Comparison of ENCODE assay signal across 9 cellular contexts in the genomic region with DNA sequence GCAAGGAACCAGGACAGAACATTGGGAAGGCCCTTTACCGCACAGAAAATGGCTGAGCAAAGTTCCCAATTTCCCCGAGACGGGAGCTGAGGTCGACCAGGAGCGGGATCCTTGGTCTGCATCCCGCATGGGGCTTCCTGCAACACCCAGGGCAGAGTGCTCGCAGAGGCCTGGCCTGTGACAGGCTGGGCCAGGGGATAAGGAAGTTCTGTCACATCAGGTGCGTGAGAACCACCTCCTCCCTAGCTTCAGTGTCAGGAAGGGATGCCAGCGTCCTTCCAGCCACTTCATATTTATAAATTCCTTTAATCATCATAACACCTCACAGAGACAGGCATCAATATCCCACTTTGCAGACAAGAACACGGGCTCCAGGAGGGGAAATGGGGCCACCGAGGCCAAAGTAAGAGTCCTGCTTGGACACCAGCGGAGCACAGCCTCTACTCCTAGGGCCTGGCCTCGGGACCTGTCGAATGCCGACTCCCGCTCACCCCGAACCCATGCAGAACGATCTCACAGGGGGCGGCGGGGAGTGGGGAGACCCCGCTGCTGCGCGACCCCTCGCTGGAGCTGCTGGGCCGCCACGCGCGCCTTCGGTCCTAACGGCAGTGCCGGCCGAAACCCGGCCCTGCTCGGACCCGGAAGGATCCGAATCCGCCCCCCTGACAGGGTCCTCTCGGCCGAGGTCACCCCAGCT. TPM values are rescaled to one million over a fixed set of nuclear protein-coding genes. Genes with fewer than 3 reads are reported as not detected.
DNase-seq lines count a peak whose midpoint lies in the region; ATAC-seq, FAIRE-seq and TF ChIP-seq lines count a peak whose summit lies in the region.
"Had no signal": no experiment of that assay in that cellular context is flagged by ENCODE, and none has a peak within 500 bp of the region (broad histone marks: within the 10 kb centered on the region; RNA-seq: fewer than 3 reads in every experiment).

No MANE protein-coding gene starts in this region.

- RAD21 ChIA-PET in HCT116 (lab: Charles Lee; ENCODE audit: low non-redundant PET in 1 of 2, low total read pairs in 2 of 2, uncharacterized antibody in 2 of 2, unreplicated experiment in 2 of 2), result no interaction called here

- no peaks in the 10 kb centered on the region for H3K9me3 ChIP-seq in HCT116 (ENCODE audit: control insufficient read depth in 1 of 2, insufficient read depth in 1 of 2, low read depth in 1 of 2, low read length in 2 of 2)
- H3K9me3 ChIP-seq in SK-N-MC (ENCODE audit: low read depth, low read length), result no peaks in the 10 kb centered on the region
- no peaks in the 10 kb centered on the region for H3K9me3 ChIP-seq in H1 (ENCODE audit: insufficient read depth in 2 of 2, low read depth in 1 of 2, low read length in 1 of 2)
- no peaks in the 10 kb centered on the region for H3K9me3 ChIP-seq in muscle layer of colon (ENCODE audit: low read length)

- H2AFZ ChIP-seq in HCT116 (ENCODE audit: low read depth, low read length, poor library complexity, severe bottlenecking) (no peak overlapping the region), H1 (ENCODE audit: low read length) (no peak overlapping the region)

- POLR2A ChIA-PET in HCT116 (lab: Charles Lee), result interaction anchor here (1.0 to 1.2 kb wide), 2 partner anchors 149 to 242 kb away, joined by 4 to 7 read pairs; no protein-coding TSS in a partner anchor
- POLR2A ChIA-PET in H1 (lab: Charles Lee; ENCODE audit: partially characterized antibody), result interaction anchor here (0.6 to 2.0 kb wide), 17 partner anchors 9 to 338 kb away, joined by 3 to 11 read pairs (median 3); partner anchors contain the start of genes PSMD13 and SIRT3

- no peak overlapping the region for H4K91ac ChIP-seq in H1 (replicated peaks; ENCODE audit: insufficient read length, low read length)

- peaks cover 11% of the 10 kb centered on the region for H3K79me1 ChIP-seq in H1 (ENCODE audit: low read depth, low read length)

- no peak overlapping the region for H2BK120ac ChIP-seq in H1 (replicated peaks; ENCODE audit: low read depth, low read length)

- intact Hi-C loops in HCT116 (cut with micrococcal nuclease), result loop anchor here (1.0 kb wide), 1 partner anchor 30 kb away; the partner anchor contains the start of genes PSMD13 and SIRT3

- H3K4me3 ChIP-seq in HCT116 (replicated peaks in 1 of 2; ENCODE audit: low read depth in 1 of 2, low read length in 2 of 2) (peak overlapping the region; percentile 76 to 99), SK-N-MC (peak overlapping the region; percentile 96), H1 (ENCODE audit: extremely low read depth in 1 of 4, insufficient read depth in 2 of 4, low read depth in 3 of 4, low read length in 4 of 4) (peak overlapping the region; percentile 85 to 89 (median 87)), muscle layer of colon (ENCODE audit: low read depth in 1 of 2, low read length in 2 of 2) (peak overlapping the region; percentile 63 to 99)

- H3K4me1 ChIP-seq in HCT116 (ENCODE audit: control insufficient read depth in 1 of 2, insufficient read depth in 2 of 2, low read length in 2 of 2) (peaks cover 16 to 24% of the 10 kb centered on the region in 2 experiments), H1 (replicated peaks in 1 of 4; ENCODE audit: control insufficient read depth in 3 of 4, insufficient read depth in 4 of 4, low read length in 3 of 4) (peaks cover 0 to 23% (median 9%) of the 10 kb centered on the region in 4 experiments; a peak in 5 of 7 replicates), muscle layer of colon (ENCODE audit: insufficient read depth, low read length) (peaks cover 40% of the 10 kb centered on the region)

- H3K27me3 ChIP-seq in HCT116 (ENCODE audit: insufficient read depth, low read length), result no peaks in the 10 kb centered on the region
- H3K27me3 ChIP-seq in H1 (replicated peaks in 1 of 4; ENCODE audit: control insufficient read depth in 3 of 4, extremely low read depth in 1 of 4, insufficient read depth in 3 of 4, low read length in 3 of 4), result no peaks in the 10 kb centered on the region
- H3K27me3 ChIP-seq in muscle layer of colon (ENCODE audit: control insufficient read depth in 1 of 2, insufficient read depth in 2 of 2, low read length in 2 of 2), result no peaks in the 10 kb centered on the region

- BruUV-seq in HCT116 (replicated peaks; lab: Mats Ljungman, UMichigan), result no TSS peak

- 29% methylated on average over 19 of the region's 39 CpGs; no CpG with 5 or more reads in 1 of the 2 experiments for WGBS in H1 (ENCODE audit: extremely low coverage in 1 of 2, insufficient coverage in 1 of 2, insufficient read length in 1 of 2, insufficient replicate concordance in 2 of 2, low coverage in 1 of 2, low lambda C conversion rate in 2 of 2, missing lambda C conversion rate in 1 of 2), 2 experiments

- H3K23me2 ChIP-seq in H1 (ENCODE audit: low read depth, low read length), result peaks cover 22% of the 10 kb centered on the region

- TF ChIP-seq EP300 in H1 (IDR thresholded peaks at IDR 0.05; ENCODE audit: borderline replicate concordance in 1 of 2, low read depth in 2 of 2, low read length in 2 of 2), result no peak

- no peak overlapping the region for H3K4ac ChIP-seq in H1 (replicated peaks; ENCODE audit: insufficient read length, low read depth, low read length)

- no peaks in the 10 kb centered on the region for H3K9me2 ChIP-seq in HCT116 (ENCODE audit: insufficient read depth)

- CTCF ChIA-PET in HCT116 (lab: Charles Lee), result no interaction called here
- CTCF ChIA-PET in H1 (lab: Charles Lee; ENCODE audit: partially characterized antibody), result interaction anchor here (0.9 to 1.4 kb wide), 7 partner anchors 9 to 190 kb away, joined by 3 to 6 read pairs (median 3); no protein-coding TSS in a partner anchor

- H4K5ac ChIP-seq in H1 (ENCODE audit: insufficient read length, low read depth, low read length), result no peak overlapping the region

- H3K27ac ChIP-seq in HCT116 (ENCODE audit: low read depth, low read length) (peak overlapping the region; percentile 94), SK-N-MC (no peak overlapping the region), H1 (ENCODE audit: low read depth, low read length) (peak overlapping the region; percentile 42; the same call in 1 of the 2 replicates), muscle layer of colon (ENCODE audit: low read depth, low read length) (peak overlapping the region; percentile 92)

- peak overlapping the region; percentile 32 for H3K18ac ChIP-seq in H1 (ENCODE audit: extremely low read depth, low read length)

- peak overlapping the region; percentile 73; the same call in 1 of the 2 replicates for H4K8ac ChIP-seq in H1 (ENCODE audit: extremely low read depth, insufficient read depth, low read length)

- H3K4me2 ChIP-seq in HCT116 (ENCODE audit: low read length), result peak overlapping the region; percentile 91
- peak overlapping the region; percentile 90 to 97 for H3K4me2 ChIP-seq in H1 (ENCODE audit: insufficient read depth in 1 of 2, low read depth in 2 of 2, low read length in 2 of 2)

- H4K20me1 ChIP-seq in HCT116 (ENCODE audit: insufficient read depth) (no peaks in the 10 kb centered on the region), H1 (replicated peaks in 1 of 2; ENCODE audit: control insufficient read depth in 1 of 2, insufficient read depth in 2 of 2, low read length in 2 of 2) (peaks cover 0 to 34% of the 10 kb centered on the region in 2 experiments)

- no peak overlapping the region for H2BK12ac ChIP-seq in H1 (ENCODE audit: low read depth, low read length)

- no peak for TF ChIP-seq RAD21 in HCT116 (IDR thresholded peaks at IDR 0.05; ENCODE audit: low read depth)
- TF ChIP-seq RAD21 in H1 (IDR thresholded peaks at IDR 0.05 in 1 of 2, conservative IDR thresholded peaks at IDR 0.05 in 1 of 2; ENCODE audit: low read depth in 2 of 2, low read length in 2 of 2), result no peak

- TF ChIP-seq POLR2A in HCT116 (IDR thresholded peaks at IDR 0.05; ENCODE audit: borderline replicate concordance, extremely low read depth, insufficient read depth, insufficient read length) (no peak), H1 (IDR thresholded peaks at IDR 0.05; ENCODE audit: control extremely low read depth in 1 of 2, low read depth in 2 of 2, low read length in 2 of 2) (no peak)

- peak overlapping the region; percentile 75; the same call in 1 of the 2 replicates for H2BK5ac ChIP-seq in H1 (ENCODE audit: low read depth, low read length)

- H2AK5ac ChIP-seq in H1 (ENCODE audit: low read depth, low read length), result peak overlapping the region; percentile 9; the same call in 1 of the 2 replicates

- no peak overlapping the region for H3K14ac ChIP-seq in H1 (ENCODE audit: insufficient read length)

- no peak overlapping the region for H2BK20ac ChIP-seq in H1 (ENCODE audit: low read length)

- ATAC-seq in HCT116, result no peak
- ATAC-seq in HG02610 (IDR thresholded peaks at IDR 0.05; ENCODE audit: unreplicated experiment), result no peak
- no peak for ATAC-seq in GM18511 (IDR thresholded peaks at IDR 0.05; ENCODE audit: unreplicated experiment)

- no peak overlapping the region for H3K23ac ChIP-seq in H1 (ENCODE audit: insufficient read length)

- peak overlapping the region; percentile 78 for H3K56ac ChIP-seq in H1 (replicated peaks; ENCODE audit: insufficient read length, low read depth, low read length)

- no peak overlapping the region for H2BK15ac ChIP-seq in H1 (ENCODE audit: low read length)

- H3K79me2 ChIP-seq in HCT116 (ENCODE audit: insufficient read depth, low read length) (peaks cover 64% of the 10 kb centered on the region), H1 (ENCODE audit: control insufficient read depth in 1 of 2, insufficient read depth in 2 of 2, low read length in 2 of 2) (peaks cover 0 to 31% of the 10 kb centered on the region in 2 experiments; a peak in 3 of 4 replicates)

- FAIRE-seq in H1 (lab: Jason Lieb, UNC) (no peak), HTR-8/SVneo (lab: Jason Lieb, UNC) (no peak)

- DNase-seq in COLO668 (lab: John Stamatoyannopoulos, UW; ENCODE audit: unreplicated experiment) (peak; percentile 1), HCT116 (ENCODE audit: low read depth, low spot score) (no peak), SK-N-MC (ENCODE audit: low read depth, low spot score) (no peak), H1 (ENCODE audit: low read depth in 1 of 2, low spot score in 2 of 2) (peak in 1 of 2 experiments; percentile 50), HTR-8/SVneo (ENCODE audit: insufficient read length, low spot score) (no peak)

- no peak for TF ChIP-seq CTCF in HCT116 (IDR thresholded peaks at IDR 0.05 in 2 of 3, conservative IDR thresholded peaks at IDR 0.05 in 1 of 3; ENCODE audit: borderline replicate concordance in 1 of 3, insufficient read depth in 1 of 3, low read depth in 2 of 3, low read length in 2 of 3)
- TF ChIP-seq CTCF in H1 (IDR thresholded peaks at IDR 0.05; ENCODE audit: control extremely low read depth in 1 of 3, insufficient read depth in 1 of 3, low read depth in 1 of 3, low read length in 3 of 3), result no peak

- H3K9ac ChIP-seq in HCT116 (ENCODE audit: low read length) (peak overlapping the region; percentile 89), SK-N-MC (ENCODE audit: insufficient read length) (peak overlapping the region; percentile 97), H1 (replicated peaks in 1 of 4; ENCODE audit: extremely low read depth in 1 of 4, low read depth in 3 of 4, low read length in 3 of 4) (peak overlapping the region; percentile 26 to 90 (median 68)), muscle layer of colon (ENCODE audit: low read length) (peak overlapping the region; percentile 92)

- peaks cover 24 to 45% of the 10 kb centered on the region in 2 experiments; a peak in 3 of 4 replicates for H3K36me3 ChIP-seq in HCT116 (ENCODE audit: control insufficient read depth in 1 of 2, insufficient read depth in 2 of 2, low read length in 2 of 2)
- H3K36me3 ChIP-seq in SK-N-MC (ENCODE audit: insufficient read depth, low read length), result peaks cover 25% of the 10 kb centered on the region
- peaks cover 15 to 31% (median 22%) of the 10 kb centered on the region in 4 experiments; a peak in 7 of 8 replicates for H3K36me3 ChIP-seq in H1 (ENCODE audit: control insufficient read depth in 2 of 4, insufficient read depth in 4 of 4, low read length in 3 of 4)
- H3K36me3 ChIP-seq in muscle layer of colon (ENCODE audit: insufficient read depth, low read length), result peaks cover 66% of the 10 kb centered on the region

RNA-seq across cellular contexts. Expression of gene BET1L, which starts 0.5 kb away (rescaled TPM):
- total RNA-seq in HCT116 (2021; ENCODE audit: unreplicated experiment), result 49.1 TPM
- 46.9 and 53.9 TPM in 2 replicates for polyA plus RNA-seq in HCT116 (2012)
- 37.9 and 40.2 TPM in 2 replicates for total RNA-seq in H1 (2021; fragmentation: NEBNext Ultra II Directional; extraction: Animal tissue kit (Norgen Biotek cat#: 25700))
- polyA plus RNA-seq in H1 (2011; rRNA removed), result 61.9 and 71.1 TPM in 2 replicates
- polyA plus RNA-seq in H1 (2011; cell fraction: cytosol; rRNA removed), result 41.0 TPM
- polyA plus RNA-seq in H1 (2011; cell fraction: nucleus; rRNA removed), result 69.5 TPM
- 26.7 to 37.3 TPM (median 33.5 TPM) in 4 replicates for polyA plus RNA-seq in H1 (2012, experiment 1 of 2)
- 31.1 TPM for polyA plus RNA-seq in H1 (2012, experiment 2 of 2)
- polyA plus RNA-seq in H1 (2013, experiment 1 of 2), result 21.9 TPM
- polyA plus RNA-seq in H1 (2013, experiment 2 of 2), result 22.9 TPM
- 54.1 and 75.4 TPM in 2 replicates for polyA minus RNA-seq in H1 (2011; rRNA and poly(A)+ RNA removed)
- 20.7 TPM for polyA minus RNA-seq in H1 (2011; cell fraction: cytosol; rRNA and poly(A)+ RNA removed)
- polyA minus RNA-seq in H1 (2011; cell fraction: nucleus; rRNA and poly(A)+ RNA removed), result 64.7 TPM

RNA-seq across cellular contexts. Expression of gene RIC8A, which starts 0.8 kb away (rescaled TPM):
- total RNA-seq in HCT116 (2021; ENCODE audit: unreplicated experiment), result 75.2 TPM
- 46.9 and 51.6 TPM in 2 replicates for polyA plus RNA-seq in HCT116 (2012)
- total RNA-seq in H1 (2021; fragmentation: NEBNext Ultra II Directional; extraction: Animal tissue kit (Norgen Biotek cat#: 25700)), result 67.0 and 76.7 TPM in 2 replicates
- polyA plus RNA-seq in H1 (2011; rRNA removed), result 105 and 123 TPM in 2 replicates
- 82.4 TPM for polyA plus RNA-seq in H1 (2011; cell fraction: cytosol; rRNA removed)
- 234 TPM for polyA plus RNA-seq in H1 (2011; cell fraction: nucleus; rRNA removed)
- 49.0 to 68.8 TPM (median 62.1 TPM) in 4 replicates for polyA plus RNA-seq in H1 (2012, experiment 1 of 2)
- 53.7 TPM for polyA plus RNA-seq in H1 (2012, experiment 2 of 2)
- 37.2 TPM for polyA plus RNA-seq in H1 (2013, experiment 1 of 2)
- 43.2 TPM for polyA plus RNA-seq in H1 (2013, experiment 2 of 2)
- 82.0 and 141 TPM in 2 replicates for polyA minus RNA-seq in H1 (2011; rRNA and poly(A)+ RNA removed)
- 42.5 TPM for polyA minus RNA-seq in H1 (2011; cell fraction: cytosol; rRNA and poly(A)+ RNA removed)
- 82.7 TPM for polyA minus RNA-seq in H1 (2011; cell fraction: nucleus; rRNA and poly(A)+ RNA removed)

RNA-seq across cellular contexts. Expression of gene SCGB1C1, which starts 13.8 kb away (rescaled TPM):
- not detected for total RNA-seq in HCT116 (2021; ENCODE audit: unreplicated experiment)
- polyA plus RNA-seq in HCT116 (2012), result not detected in 2 replicates
- total RNA-seq in H1 (2021; fragmentation: NEBNext Ultra II Directional; extraction: Animal tissue kit (Norgen Biotek cat#: 25700)), result not detected in 2 replicates
- not detected in 2 replicates for polyA plus RNA-seq in H1 (2011; rRNA removed)
- polyA plus RNA-seq in H1 (2011; cell fraction: cytosol; rRNA removed), result not detected
- polyA plus RNA-seq in H1 (2011; cell fraction: nucleus; rRNA removed), result not detected
- not detected in 4 replicates for polyA plus RNA-seq in H1 (2012, experiment 1 of 2)
- polyA plus RNA-seq in H1 (2012, experiment 2 of 2), result not detected
- polyA plus RNA-seq in H1 (2013, experiment 1 of 2), result not detected
- polyA plus RNA-seq in H1 (2013, experiment 2 of 2), result not detected
- polyA minus RNA-seq in H1 (2011; rRNA and poly(A)+ RNA removed), result not detected in 2 replicates
- not detected for polyA minus RNA-seq in H1 (2011; cell fraction: cytosol; rRNA and poly(A)+ RNA removed)
- not detected for polyA minus RNA-seq in H1 (2011; cell fraction: nucleus; rRNA and poly(A)+ RNA removed)
- total RNA-seq: NCI-H460 had no signal

RNA-seq across cellular contexts. Expression of gene SIRT3, which starts 29.5 kb away (rescaled TPM):
- total RNA-seq in HCT116 (2021; ENCODE audit: unreplicated experiment), result 17.9 TPM
- polyA plus RNA-seq in HCT116 (2012), result 16.4 and 19.3 TPM in 2 replicates
- total RNA-seq in H1 (2021; fragmentation: NEBNext Ultra II Directional; extraction: Animal tissue kit (Norgen Biotek cat#: 25700)), result 14.3 and 14.6 TPM in 2 replicates
- polyA plus RNA-seq in H1 (2011; rRNA removed), result 21.6 and 25.5 TPM in 2 replicates
- polyA plus RNA-seq in H1 (2011; cell fraction: cytosol; rRNA removed), result 27.9 TPM
- 29.0 TPM for polyA plus RNA-seq in H1 (2011; cell fraction: nucleus; rRNA removed)
- polyA plus RNA-seq in H1 (2012, experiment 1 of 2), result 21.5 to 23.2 TPM (median 22.7 TPM) in 4 replicates
- 13.5 TPM for polyA plus RNA-seq in H1 (2012, experiment 2 of 2)
- polyA plus RNA-seq in H1 (2013, experiment 1 of 2), result 10.0 TPM
- 9.4 TPM for polyA plus RNA-seq in H1 (2013, experiment 2 of 2)
- polyA minus RNA-seq in H1 (2011; rRNA and poly(A)+ RNA removed), result 13.7 and 14.4 TPM in 2 replicates
- polyA minus RNA-seq in H1 (2011; cell fraction: cytosol; rRNA and poly(A)+ RNA removed), result 8.9 TPM
- 11.6 TPM for polyA minus RNA-seq in H1 (2011; cell fraction: nucleus; rRNA and poly(A)+ RNA removed)

RNA-seq across cellular contexts. Expression of gene PSMD13, which starts 30.1 kb away (rescaled TPM):
- total RNA-seq in HCT116 (2021; ENCODE audit: unreplicated experiment), result 179 TPM
- polyA plus RNA-seq in HCT116 (2012), result 146 and 190 TPM in 2 replicates
- 136 and 141 TPM in 2 replicates for total RNA-seq in H1 (2021; fragmentation: NEBNext Ultra II Directional; extraction: Animal tissue kit (Norgen Biotek cat#: 25700))
- 121 and 130 TPM in 2 replicates for polyA plus RNA-seq in H1 (2011; rRNA removed)
- 158 TPM for polyA plus RNA-seq in H1 (2011; cell fraction: cytosol; rRNA removed)
- 84.4 TPM for polyA plus RNA-seq in H1 (2011; cell fraction: nucleus; rRNA removed)
- 141 to 163 TPM (median 151 TPM) in 4 replicates for polyA plus RNA-seq in H1 (2012, experiment 1 of 2)
- 136 TPM for polyA plus RNA-seq in H1 (2012, experiment 2 of 2)
- polyA plus RNA-seq in H1 (2013, experiment 1 of 2), result 68.4 TPM
- polyA plus RNA-seq in H1 (2013, experiment 2 of 2), result 67.6 TPM
- polyA minus RNA-seq in H1 (2011; rRNA and poly(A)+ RNA removed), result 65.1 and 83.5 TPM in 2 replicates
- 37.7 TPM for polyA minus RNA-seq in H1 (2011; cell fraction: cytosol; rRNA and poly(A)+ RNA removed)
- 35.1 TPM for polyA minus RNA-seq in H1 (2011; cell fraction: nucleus; rRNA and poly(A)+ RNA removed)
